1 cellular context compared by ENCODE assay signal in genomic region chr17:75078097-75079022, GRCh38.
TF ChIP-seq lines count a peak whose summit lies in the region.

No MANE protein-coding gene starts in this region.

TF ChIP-seq in H1, 55 proteins besides CTCF, POLR2A, EP300 and RAD21:
- TF ChIP-seq CBX8 (IDR thresholded peaks at IDR 0.05; ENCODE audit: borderline replicate concordance, low read depth, low read length) (no peak), RBBP5 (IDR thresholded peaks at IDR 0.05; ENCODE audit: borderline replicate concordance, low read depth, low read length) (no peak), HDAC2 (IDR thresholded peaks at IDR 0.05; ENCODE audit: borderline replicate concordance in 1 of 2, low read depth in 2 of 2, low read length in 2 of 2) (no peak), GABPA (IDR thresholded peaks at IDR 0.05; ENCODE audit: borderline replicate concordance, insufficient read depth, low read length) (no peak), GTF2F1 (IDR thresholded peaks at IDR 0.05; ENCODE audit: borderline replicate concordance, low read depth, low read length) (no peak), KDM1A (IDR thresholded peaks at IDR 0.05; ENCODE audit: borderline replicate concordance, low read length) (no peak), TBP (IDR thresholded peaks at IDR 0.05; ENCODE audit: low read depth, low read length) (no peak), TAF7 (optimal IDR thresholded peaks at IDR 0.05; ENCODE audit: borderline replicate concordance, low read depth, low read length) (no peak), JUND (IDR thresholded peaks at IDR 0.05; ENCODE audit: low read length) (no peak), CEBPB (IDR thresholded peaks at IDR 0.05; ENCODE audit: low read depth, low read length) (no peak), TAF1 (IDR thresholded peaks at IDR 0.05; ENCODE audit: low read depth, low read length) (no peak), EZH2 (IDR thresholded peaks at IDR 0.05; ENCODE audit: low read depth, low read length, severe bottlenecking) (no peak), POU5F1 (IDR thresholded peaks at IDR 0.05; ENCODE audit: low read depth, low read length) (no peak), NANOG (IDR thresholded peaks at IDR 0.05; ENCODE audit: insufficient read depth, low read depth, low read length, poor library complexity, severe bottlenecking) (no peak), HDAC6 (IDR thresholded peaks at IDR 0.05; ENCODE audit: low read depth, low read length) (no peak), SP1 (IDR thresholded peaks at IDR 0.05; ENCODE audit: low read depth, low read length) (no peak)
- TF ChIP-seq, protein P1, sequence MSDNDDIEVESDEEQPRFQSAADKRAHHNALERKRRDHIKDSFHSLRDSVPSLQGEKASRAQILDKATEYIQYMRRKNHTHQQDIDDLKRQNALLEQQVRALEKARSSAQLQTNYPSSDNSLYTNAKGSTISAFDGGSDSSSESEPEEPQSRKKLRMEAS (IDR thresholded peaks at IDR 0.05): no peak
- TF ChIP-seq, protein P2, sequence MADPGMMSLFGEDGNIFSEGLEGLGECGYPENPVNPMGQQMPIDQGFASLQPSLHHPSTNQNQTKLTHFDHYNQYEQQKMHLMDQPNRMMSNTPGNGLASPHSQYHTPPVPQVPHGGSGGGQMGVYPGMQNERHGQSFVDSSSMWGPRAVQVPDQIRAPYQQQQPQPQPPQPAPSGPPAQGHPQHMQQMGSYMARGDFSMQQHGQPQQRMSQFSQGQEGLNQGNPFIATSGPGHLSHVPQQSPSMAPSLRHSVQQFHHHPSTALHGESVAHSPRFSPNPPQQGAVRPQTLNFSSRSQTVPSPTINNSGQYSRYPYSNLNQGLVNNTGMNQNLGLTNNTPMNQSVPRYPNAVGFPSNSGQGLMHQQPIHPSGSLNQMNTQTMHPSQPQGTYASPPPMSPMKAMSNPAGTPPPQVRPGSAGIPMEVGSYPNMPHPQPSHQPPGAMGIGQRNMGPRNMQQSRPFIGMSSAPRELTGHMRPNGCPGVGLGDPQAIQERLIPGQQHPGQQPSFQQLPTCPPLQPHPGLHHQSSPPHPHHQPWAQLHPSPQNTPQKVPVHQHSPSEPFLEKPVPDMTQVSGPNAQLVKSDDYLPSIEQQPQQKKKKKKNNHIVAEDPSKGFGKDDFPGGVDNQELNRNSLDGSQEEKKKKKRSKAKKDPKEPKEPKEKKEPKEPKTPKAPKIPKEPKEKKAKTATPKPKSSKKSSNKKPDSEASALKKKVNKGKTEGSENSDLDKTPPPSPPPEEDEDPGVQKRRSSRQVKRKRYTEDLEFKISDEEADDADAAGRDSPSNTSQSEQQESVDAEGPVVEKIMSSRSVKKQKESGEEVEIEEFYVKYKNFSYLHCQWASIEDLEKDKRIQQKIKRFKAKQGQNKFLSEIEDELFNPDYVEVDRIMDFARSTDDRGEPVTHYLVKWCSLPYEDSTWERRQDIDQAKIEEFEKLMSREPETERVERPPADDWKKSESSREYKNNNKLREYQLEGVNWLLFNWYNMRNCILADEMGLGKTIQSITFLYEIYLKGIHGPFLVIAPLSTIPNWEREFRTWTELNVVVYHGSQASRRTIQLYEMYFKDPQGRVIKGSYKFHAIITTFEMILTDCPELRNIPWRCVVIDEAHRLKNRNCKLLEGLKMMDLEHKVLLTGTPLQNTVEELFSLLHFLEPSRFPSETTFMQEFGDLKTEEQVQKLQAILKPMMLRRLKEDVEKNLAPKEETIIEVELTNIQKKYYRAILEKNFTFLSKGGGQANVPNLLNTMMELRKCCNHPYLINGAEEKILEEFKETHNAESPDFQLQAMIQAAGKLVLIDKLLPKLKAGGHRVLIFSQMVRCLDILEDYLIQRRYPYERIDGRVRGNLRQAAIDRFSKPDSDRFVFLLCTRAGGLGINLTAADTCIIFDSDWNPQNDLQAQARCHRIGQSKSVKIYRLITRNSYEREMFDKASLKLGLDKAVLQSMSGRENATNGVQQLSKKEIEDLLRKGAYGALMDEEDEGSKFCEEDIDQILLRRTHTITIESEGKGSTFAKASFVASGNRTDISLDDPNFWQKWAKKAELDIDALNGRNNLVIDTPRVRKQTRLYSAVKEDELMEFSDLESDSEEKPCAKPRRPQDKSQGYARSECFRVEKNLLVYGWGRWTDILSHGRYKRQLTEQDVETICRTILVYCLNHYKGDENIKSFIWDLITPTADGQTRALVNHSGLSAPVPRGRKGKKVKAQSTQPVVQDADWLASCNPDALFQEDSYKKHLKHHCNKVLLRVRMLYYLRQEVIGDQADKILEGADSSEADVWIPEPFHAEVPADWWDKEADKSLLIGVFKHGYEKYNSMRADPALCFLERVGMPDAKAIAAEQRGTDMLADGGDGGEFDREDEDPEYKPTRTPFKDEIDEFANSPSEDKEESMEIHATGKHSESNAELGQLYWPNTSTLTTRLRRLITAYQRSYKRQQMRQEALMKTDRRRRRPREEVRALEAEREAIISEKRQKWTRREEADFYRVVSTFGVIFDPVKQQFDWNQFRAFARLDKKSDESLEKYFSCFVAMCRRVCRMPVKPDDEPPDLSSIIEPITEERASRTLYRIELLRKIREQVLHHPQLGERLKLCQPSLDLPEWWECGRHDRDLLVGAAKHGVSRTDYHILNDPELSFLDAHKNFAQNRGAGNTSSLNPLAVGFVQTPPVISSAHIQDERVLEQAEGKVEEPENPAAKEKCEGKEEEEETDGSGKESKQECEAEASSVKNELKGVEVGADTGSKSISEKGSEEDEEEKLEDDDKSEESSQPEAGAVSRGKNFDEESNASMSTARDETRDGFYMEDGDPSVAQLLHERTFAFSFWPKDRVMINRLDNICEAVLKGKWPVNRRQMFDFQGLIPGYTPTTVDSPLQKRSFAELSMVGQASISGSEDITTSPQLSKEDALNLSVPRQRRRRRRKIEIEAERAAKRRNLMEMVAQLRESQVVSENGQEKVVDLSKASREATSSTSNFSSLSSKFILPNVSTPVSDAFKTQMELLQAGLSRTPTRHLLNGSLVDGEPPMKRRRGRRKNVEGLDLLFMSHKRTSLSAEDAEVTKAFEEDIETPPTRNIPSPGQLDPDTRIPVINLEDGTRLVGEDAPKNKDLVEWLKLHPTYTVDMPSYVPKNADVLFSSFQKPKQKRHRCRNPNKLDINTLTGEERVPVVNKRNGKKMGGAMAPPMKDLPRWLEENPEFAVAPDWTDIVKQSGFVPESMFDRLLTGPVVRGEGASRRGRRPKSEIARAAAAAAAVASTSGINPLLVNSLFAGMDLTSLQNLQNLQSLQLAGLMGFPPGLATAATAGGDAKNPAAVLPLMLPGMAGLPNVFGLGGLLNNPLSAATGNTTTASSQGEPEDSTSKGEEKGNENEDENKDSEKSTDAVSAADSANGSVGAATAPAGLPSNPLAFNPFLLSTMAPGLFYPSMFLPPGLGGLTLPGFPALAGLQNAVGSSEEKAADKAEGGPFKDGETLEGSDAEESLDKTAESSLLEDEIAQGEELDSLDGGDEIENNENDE (IDR thresholded peaks at IDR 0.05; ENCODE audit: insufficient replicate concordance, low read length): no peak
